ENCODE assay signal across 23 cellular contexts in genomic region chr4:7016086-7016485, GRCh38.
"Had no signal": no experiment of that assay in that cellular context is flagged by ENCODE, and none has a peak within 500 bp of the region (broad histone marks: within the 10 kb centered on the region; RNA-seq: fewer than 3 reads in every experiment).

No MANE protein-coding gene starts in this region.

- H3K9me3 Mint-ChIP-seq: central memory CD8-positive, alpha-beta T cell; T-helper 1 cell treated with Interleukin-12 subunit alpha and Interleukin-12 subunit beta and Interleukin-4 antibody, amounts not matched to agents 30 μg/mL and 1 μg/mL, for 36 hours had no signal

- DNase-seq: activated CD4-positive, alpha-beta T cell treated with anti-CD3 and anti-CD28 coated beads for 48 hours; activated CD4-positive, alpha-beta T cell treated with anti-CD3 and anti-CD28 coated beads, Interleukin-2, amount 50 U/mL, for 4 hours; activated CD4-positive, CD25-positive, alpha-beta regulatory T cell treated with anti-CD3 and anti-CD28 coated beads, Interleukin-2, amount 50 U/mL, for 72 hours; activated CD8-positive, alpha-beta memory T cell treated with anti-CD3 and anti-CD28 coated beads, Interleukin-2, amount 50 U/mL, for 48 hours; activated CD8-positive, alpha-beta T cell treated with anti-CD3 and anti-CD28 coated beads, Interleukin-2, amount 10 ng/mL, durations not matched to agents 7 days and 5 days; activated effector memory CD4-positive, alpha-beta T cell treated with anti-CD3 and anti-CD28 coated beads, Interleukin-2, amount 50 U/mL, for 16 hours; activated naive CD4-positive, alpha-beta T cell treated with Interleukin-2 at 50 U/mL for 16 hours; activated T-cell treated with anti-CD3 and anti-CD28 coated beads, Interleukin-2, amount 50 U/mL, for 1 hour; MG63; MV-4-11; NCI-H1092 treated with DMSO at 0.1 percent for 48 hours; NCI-H1436; NCI-H1694 treated with DMSO at 0.1 percent for 48 hours; NCI-H2029 treated with DMSO at 0.1 percent for 48 hours; NCI-H510A treated with DMSO at 0.1 percent for 48 hours; NCI-H69; NK-92 treated with Interleukin-12 subunit alpha and Interleukin-12 subunit beta, amount 100 ng/mL, for 24 hours; OCI-M1; SHP77 treated with DMSO at 0.1 percent for 48 hours had no signal

- H3K27me3 Mint-ChIP-seq: activated naive CD8-positive, alpha-beta T cell; central memory CD8-positive, alpha-beta T cell had no signal

- ATAC-seq: activated CD8-positive, alpha-beta T cell treated with anti-CD3 and anti-CD28 coated beads, Interleukin-2, amount 10 ng/mL, durations not matched to agents 7 days and 5 days; Panc1 had no signal

- H3K27me3 ChIP-seq: MG63 had no signal

- H3K27ac Mint-ChIP-seq: activated CD8-positive, alpha-beta T cell treated with anti-CD3 and anti-CD28 coated beads, Interleukin-2, amount 10 ng/mL, durations not matched to agents 7 days and 5 days; activated naive CD8-positive, alpha-beta T cell had no signal

- H3K4me3 Mint-ChIP-seq: activated CD8-positive, alpha-beta T cell treated with anti-CD3 and anti-CD28 coated beads, Interleukin-2, amount 10 ng/mL, durations not matched to agents 7 days and 5 days; activated naive CD8-positive, alpha-beta T cell; central memory CD8-positive, alpha-beta T cell; T-helper 1 cell treated with Interleukin-12 subunit alpha and Interleukin-12 subunit beta and Interleukin-4 antibody, amounts not matched to agents 30 μg/mL and 1 μg/mL, for 36 hours had no signal

- H3K9me3 ChIP-seq: MG63 had no signal

- H3K4me3 ChIP-seq: MG63 had no signal
